8 cellular contexts compared by ENCODE assay signal in the genomic region with DNA sequence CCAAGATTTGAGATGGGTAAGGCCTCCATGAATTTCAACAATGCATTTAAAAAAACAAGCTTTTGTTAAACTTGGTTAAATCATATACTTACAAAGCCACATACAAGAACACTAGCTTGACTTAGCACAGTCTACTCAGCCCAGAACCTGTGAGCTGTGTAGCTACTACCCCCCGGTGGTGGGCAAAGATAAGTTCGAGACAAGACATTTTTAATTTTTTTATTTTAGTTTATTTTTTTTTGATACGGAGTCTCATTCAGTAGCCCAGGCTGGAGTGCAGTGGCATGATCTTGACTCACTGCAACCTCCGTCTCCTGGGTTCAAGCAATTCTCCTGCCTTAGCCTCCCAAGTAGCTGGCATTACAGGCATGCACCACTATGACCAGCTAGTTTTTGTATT. TPM values are rescaled to one million over a fixed set of nuclear protein-coding genes. Genes with fewer than 3 reads are reported as not detected.
DNase-seq lines count a peak whose midpoint lies in the region; ATAC-seq lines count a peak whose summit lies in the region.

No MANE protein-coding gene starts in this region.

- peak; percentile 12 for ATAC-seq in effector memory CD8-positive, alpha-beta T cell (replicated peaks)
- ATAC-seq in HG02759 (IDR thresholded peaks at IDR 0.05; ENCODE audit: unreplicated experiment) = no peak
- no peak for ATAC-seq in HG03442 (IDR thresholded peaks at IDR 0.05; ENCODE audit: unreplicated experiment)

- DNase-seq in DMS 273 (lab: John Stamatoyannopoulos, UW; ENCODE audit: unreplicated experiment) = peak; percentile 63
- no peak for DNase-seq in DMS 273 treated with DMSO at 0.1 percent for 48 hours (lab: John Stamatoyannopoulos, UW)
- DNase-seq in NCI-H1436 treated with DMSO at 0.1 percent for 48 hours (lab: John Stamatoyannopoulos, UW) = peak; percentile 8
- DNase-seq in activated CD4-positive, alpha-beta T cell treated with anti-CD3 and anti-CD28 coated beads, Interleukin-2, amount 50 U/mL, for 1 hour = peak; percentile 62
- peak; percentile 50 to 51 (median 51) for DNase-seq in effector memory CD8-positive, alpha-beta T cell
- DNase-seq in pulmonary artery endothelial cell (ENCODE audit: low read depth, low spot score) = peak; percentile 63

- peaks cover 16% of the 10 kb centered on the region for H3K36me3 Mint-ChIP-seq in effector memory CD8-positive, alpha-beta T cell (ENCODE audit: insufficient read depth)

- H3K27me3 Mint-ChIP-seq in effector memory CD8-positive, alpha-beta T cell = no peaks in the 10 kb centered on the region

- H3K4me3 Mint-ChIP-seq in effector memory CD8-positive, alpha-beta T cell = peak overlapping the region in 1 of 2 donors; percentile 8

- peaks cover 8 to 28% of the 10 kb centered on the region in 2 donors for H3K4me1 Mint-ChIP-seq in effector memory CD8-positive, alpha-beta T cell (ENCODE audit: low read depth in 2 of 2)

- peak overlapping the region; percentile 13 to 99 for H3K27ac Mint-ChIP-seq in effector memory CD8-positive, alpha-beta T cell

- no peaks in the 10 kb centered on the region for H3K9me3 Mint-ChIP-seq in effector memory CD8-positive, alpha-beta T cell

RNA-seq across cellular contexts. Expression of a gene that starts 3.7 kb away (rescaled TPM):
- 32.8 and 54.9 TPM in 2 replicates for total RNA-seq in pulmonary artery endothelial cell

RNA-seq across cellular contexts. Expression of a gene that starts 12.2 kb away (rescaled TPM):
- total RNA-seq in pulmonary artery endothelial cell = 0.26 and 0.28 TPM in 2 replicates

RNA-seq across cellular contexts. Expression of a gene that starts 45.0 kb away (rescaled TPM):
- total RNA-seq in pulmonary artery endothelial cell = 0.13 TPM in 1 of 2 replicates, not detected in the other

RNA-seq across cellular contexts. Expression of a gene that starts 45.9 kb away (rescaled TPM):
- 3.9 and 4.2 TPM in 2 replicates for total RNA-seq in pulmonary artery endothelial cell
